In genomic region chr2:216583157-216583556, GRCh38 we compare ENCODE assay signal across 15 cellular contexts. TPM values are rescaled to one million over a fixed set of nuclear protein-coding genes. Genes with fewer than 3 reads are reported as not detected.
DNase-seq lines count a peak whose midpoint lies in the region; FAIRE-seq and TF ChIP-seq lines count a peak whose summit lies in the region.
"Had no signal": no experiment of that assay in that cellular context is flagged by ENCODE, and none has a peak within 500 bp of the region (broad histone marks: within the 10 kb centered on the region; RNA-seq: fewer than 3 reads in every experiment).

No MANE protein-coding gene starts in this region.

- intact Hi-C loops in A673 (cut with micrococcal nuclease; ENCODE audit: unreplicated experiment), result loop anchor here (10.0 kb wide), 1 partner anchor 1982 kb away; the partner anchor contains the start of genes CNOT9 and USP37

- no peak overlapping the region for H3K27ac ChIP-seq in A673 (ENCODE audit: low read depth, low read length, poor library complexity, severe bottlenecking)
- H3K27ac ChIP-seq: pancreas had no signal

- TF ChIP-seq CTCF in AG04449 (IDR thresholded peaks at IDR 0.05; ENCODE audit: insufficient read depth, low read length, missing control alignments), result no peak
- TF ChIP-seq CTCF in A673 (conservative IDR thresholded peaks at IDR 0.05; ENCODE audit: low read depth, low read length), result no peak

- H3K27me3 ChIP-seq in A673 (replicated peaks; ENCODE audit: insufficient read depth, low read depth, low read length, poor library complexity), result no peaks in the 10 kb centered on the region
- H3K27me3 ChIP-seq: pancreas had no signal

- no peaks in the 10 kb centered on the region for H3K9me3 ChIP-seq in A673 (ENCODE audit: low read depth, low read length, poor library complexity, severe bottlenecking)
- H3K9me3 ChIP-seq: pancreas had no signal

- CTCF ChIA-PET in AG04449 (lab: Yijun Ruan, JAX), result interaction anchor here (0.5 to 3.9 kb wide), 2 partner anchors 37 to 65 kb away, joined by 4 to 19 read pairs; no protein-coding TSS in a partner anchor
- CTCF ChIA-PET in A673 (lab: Charles Lee), result no interaction called here

- H3K4me3 ChIP-seq in AG04449 (ENCODE audit: low read depth, low read length), result no peak overlapping the region
- H3K4me3 ChIP-seq in A673 (ENCODE audit: low read depth, low read length, poor library complexity, severe bottlenecking), result no peak overlapping the region
- H3K4me3 ChIP-seq: pancreas had no signal

- no peaks in the 10 kb centered on the region for H3K36me3 ChIP-seq in A673 (ENCODE audit: insufficient read depth, low read length, poor library complexity, severe bottlenecking)
- H3K36me3 ChIP-seq: pancreas had no signal

- DNase-seq in AG04449 (ENCODE audit: low read depth, low spot score) (peak; percentile 86), H54 (ENCODE audit: insufficient read length, low spot score) (peak; percentile 51), amniotic stem cell (lab: John Stamatoyannopoulos, UW) (peak; percentile 83), glomerular visceral epithelial cell (ENCODE audit: extremely low spot score) (peak; percentile 72), foreskin melanocyte (no peak), DMS79 (lab: John Stamatoyannopoulos, UW) (no peak), A673 (ENCODE audit: low spot score) (no peak), NCI-H2107 (lab: John Stamatoyannopoulos, UW) (no peak)
- DNase-seq: activated CD8-positive, alpha-beta memory T cell treated with anti-CD3 and anti-CD28 coated beads, Interleukin-2, amount 10 ng/mL, durations not matched to agents 7 days and 5 days; dermis blood vessel endothelial cell; DMS 273 treated with DMSO at 0.1 percent for 48 hours; MV-4-11; NCI-H2171; pancreas; stimulated activated CD4-positive, alpha-beta T cell treated with anti-CD3 and anti-CD28 coated beads, Interleukin-12 subunit alpha, Interleukin-12 subunit beta, amount 100 ng/mL, for 4 hours had no signal

- BruUV-seq in A673 (replicated peaks; lab: Mats Ljungman, UMichigan), result no TSS peak

- peaks cover 5% of the 10 kb centered on the region for H3K4me1 ChIP-seq in A673 (ENCODE audit: insufficient read depth, low read length, poor library complexity, severe bottlenecking)
- H3K4me1 ChIP-seq: pancreas had no signal

- TF ChIP-seq POLR2A in H54 (IDR thresholded peaks at IDR 0.05; ENCODE audit: low read depth, low read length), result no peak

- POLR2A ChIA-PET in AG04449 (lab: Yijun Ruan, JAX) (interaction anchor here (0.7 kb wide), 1 partner anchor 812 kb away, joined by 3 read pairs; no protein-coding TSS in a partner anchor), A673 (lab: Charles Lee; ENCODE audit: low non-redundant PET) (no interaction called here)

- FAIRE-seq in H54 (lab: Jason Lieb, UNC), result peak; percentile 33
- FAIRE-seq: pancreas had no signal

RNA-seq across cellular contexts. Expression of gene IGFBP2, which starts 50.1 kb away (rescaled TPM):
- total RNA-seq in A673 (2021), result 614 and 767 TPM in 2 replicates

Comparison
In these comparisons a context has a peak if more than half of its experiments do, and no peak if none do; other contexts are left out.
1. DNase-seq: peak in AG04449 (single experiment), H54 (single experiment), amniotic stem cell (single experiment) and glomerular visceral epithelial cell (single experiment); none in foreskin melanocyte (single experiment), DMS79 (single experiment), A673 (single experiment) and NCI-H2107 (single experiment).